In the genomic region with DNA sequence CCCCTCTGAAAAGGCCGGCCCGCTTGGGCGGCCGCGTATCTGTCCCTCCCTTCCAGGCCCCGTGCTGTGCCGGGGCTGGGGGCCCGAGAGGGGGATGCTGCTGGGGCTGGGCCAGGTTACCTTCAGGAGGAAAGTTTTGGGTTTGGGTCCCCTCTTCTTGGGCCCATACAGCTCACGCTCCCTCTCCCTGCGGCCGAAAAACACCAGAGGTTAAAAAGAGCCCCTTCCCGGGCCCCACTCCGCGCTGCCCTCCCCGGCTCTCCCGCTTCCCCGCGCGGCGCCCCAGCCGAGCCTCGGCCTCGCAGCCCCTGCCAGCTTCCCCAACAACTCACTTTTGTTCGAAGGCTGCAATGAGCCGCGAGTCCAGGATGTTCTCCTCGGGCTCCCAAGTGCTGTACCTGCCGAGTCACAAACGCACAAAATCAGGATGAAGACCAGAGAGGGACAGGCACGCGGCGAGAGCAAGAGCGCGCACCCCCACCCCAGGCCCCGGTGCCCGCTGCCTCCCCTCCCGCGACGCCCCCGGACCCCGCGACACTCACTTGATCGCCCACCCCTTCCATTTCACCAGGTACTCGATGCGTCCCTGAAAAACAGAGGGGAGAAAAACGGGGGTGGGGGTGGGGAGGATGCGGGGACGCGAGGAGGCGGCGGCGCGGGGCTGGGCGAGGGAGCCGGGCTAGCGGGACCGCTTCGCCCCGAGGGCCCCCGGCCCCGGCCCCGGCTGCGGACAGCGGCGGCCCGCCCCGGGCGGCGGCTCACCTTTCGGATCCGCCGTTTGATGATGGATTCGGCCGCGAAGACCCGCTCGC, we compare ENCODE assay signal across 8 cellular contexts. TPM values are rescaled to one million over a fixed set of nuclear protein-coding genes. Genes with fewer than 3 reads are reported as not detected.
DNase-seq lines count a peak whose midpoint lies in the region; ATAC-seq and TF ChIP-seq lines count a peak whose summit lies in the region.

No MANE protein-coding gene starts in this region.

- TF ChIP-seq CTCF in SK-N-SH (IDR thresholded peaks at IDR 0.05) (no peak), osteoblast (IDR thresholded peaks at IDR 0.05; ENCODE audit: extremely low read depth, low read depth, low read length) (no peak), GM20000 (IDR thresholded peaks at IDR 0.05; ENCODE audit: extremely low read depth, missing control alignments) (no peak)

- H4K20me1 ChIP-seq in SK-N-SH (ENCODE audit: insufficient read depth) (0 out of 2 replicates have a peak, but pooled peaks cover 3% of the 10 kb centered on the region), osteoblast (ENCODE audit: insufficient read depth, low read length) (peaks cover 29% of the 10 kb centered on the region)

- WGBS in SK-N-SH (ENCODE audit: low lambda C conversion rate) = 0% methylated on average over 4 of the region's 77 CpGs

- H3K4me1 Mint-ChIP-seq in activated T-helper 17 cell treated with anti-CD3 and anti-CD28 coated beads, Interleukin-2, amount 50 U/mL, for 72 hours = peaks cover 26% of the 10 kb centered on the region

- no peak for ATAC-seq in SK-N-SH treated with all-trans-retinoic acid at 6 μM for 48 hours
- no peak for ATAC-seq in activated T-helper 17 cell treated with anti-CD3 and anti-CD28 coated beads, Interleukin-2, amount 50 U/mL, for 72 hours (replicated peaks)
- ATAC-seq in HG02884 (IDR thresholded peaks at IDR 0.05; ENCODE audit: unreplicated experiment) = no peak

- H3K9me3 ChIP-seq in SK-N-SH = no peaks in the 10 kb centered on the region
- H3K9me3 ChIP-seq in HUES6 (ENCODE audit: control insufficient read depth, insufficient read depth, low read depth, low read length) = no peaks in the 10 kb centered on the region
- no peaks in the 10 kb centered on the region for H3K9me3 ChIP-seq in osteoblast (ENCODE audit: low read depth, low read length)

- H3K36me3 ChIP-seq in SK-N-SH (replicated peaks in 1 of 2; ENCODE audit: control insufficient read depth in 1 of 2, insufficient read depth in 2 of 2, low read length in 1 of 2) = peaks cover 0 to 7% of the 10 kb centered on the region in 2 experiments
- peaks cover 19% of the 10 kb centered on the region for H3K36me3 ChIP-seq in HUES6 (ENCODE audit: control insufficient read depth, insufficient read depth, low read length)
- peaks cover 23% of the 10 kb centered on the region for H3K36me3 ChIP-seq in osteoblast (ENCODE audit: insufficient read depth, low read length)

- peaks cover 5% of the 10 kb centered on the region for H3F3A ChIP-seq in SK-N-SH (replicated peaks; ENCODE audit: insufficient read depth)

- peak overlapping the region; percentile 92 for H3K4me3 Mint-ChIP-seq in activated T-helper 17 cell treated with anti-CD3 and anti-CD28 coated beads, Interleukin-2, amount 50 U/mL, for 72 hours

- no peaks in the 10 kb centered on the region for H3K9me3 Mint-ChIP-seq in activated T-helper 17 cell treated with anti-CD3 and anti-CD28 coated beads, Interleukin-2, amount 50 U/mL, for 72 hours

- DNase-seq in SK-N-SH = no peak
- peak; percentile 40 for DNase-seq in germinal center (ENCODE audit: low spot score)
- DNase-seq in osteoblast (ENCODE audit: insufficient read length, low spot score, missing footprints) = peak; percentile 94
- DNase-seq in GM20000 (ENCODE audit: low spot score) = no peak

- peak overlapping the region; percentile 56 to 60 for H3K4me3 ChIP-seq in SK-N-SH (ENCODE audit: low read depth in 2 of 2, low read length in 1 of 2)
- H3K4me3 ChIP-seq in HUES6 (ENCODE audit: low read depth, low read length) = peak overlapping the region; percentile 79
- H3K4me3 ChIP-seq in osteoblast (ENCODE audit: insufficient read depth, low read length) = peak overlapping the region; percentile 85

- TF ChIP-seq EP300 in SK-N-SH (IDR thresholded peaks at IDR 0.05; ENCODE audit: borderline replicate concordance in 1 of 2, low read depth in 1 of 2, low read length in 1 of 2) = no peak

- H3K27me3 ChIP-seq in SK-N-SH (ENCODE audit: insufficient read depth) (no peaks in the 10 kb centered on the region), HUES6 (ENCODE audit: control insufficient read depth, insufficient read depth, low read length) (peaks cover 20% of the 10 kb centered on the region; the same call in 1 of the 2 replicates), osteoblast (ENCODE audit: insufficient read depth, low read length) (peaks cover 16% of the 10 kb centered on the region)

- H3K27ac ChIP-seq in SK-N-SH (ENCODE audit: low read depth in 2 of 2, low read length in 1 of 2) (peak overlapping the region in 1 of 2 experiments; percentile 60; a peak in 2 of 4 replicates), HUES6 (ENCODE audit: low read depth, low read length) (peak overlapping the region; percentile 64; the same call in 1 of the 2 replicates), osteoblast (ENCODE audit: low read depth, low read length) (peak overlapping the region; percentile 41)

- H2AFZ ChIP-seq in SK-N-SH (ENCODE audit: low read depth) (no peak overlapping the region), osteoblast (ENCODE audit: low read length) (no peak overlapping the region)

- H3K27me3 Mint-ChIP-seq in activated T-helper 17 cell treated with anti-CD3 and anti-CD28 coated beads, Interleukin-2, amount 50 U/mL, for 72 hours = no peaks in the 10 kb centered on the region

- H3K4me2 ChIP-seq in SK-N-SH (peak overlapping the region; percentile 74), osteoblast (ENCODE audit: insufficient read depth, low read length) (peak overlapping the region; percentile 87)

- POLR2A ChIA-PET in SK-N-SH (lab: Yijun Ruan, JAX) = interaction anchor here (0.8 kb wide), 1 partner anchor 11 kb away, joined by 3 read pairs; no protein-coding TSS in a partner anchor

- H3K36me3 Mint-ChIP-seq in activated T-helper 17 cell treated with anti-CD3 and anti-CD28 coated beads, Interleukin-2, amount 50 U/mL, for 72 hours (ENCODE audit: low read depth) = peaks cover 41% of the 10 kb centered on the region

- TF ChIP-seq RAD21 in SK-N-SH (IDR thresholded peaks at IDR 0.05; ENCODE audit: low read length) = no peak

- H3K79me2 ChIP-seq in SK-N-SH (ENCODE audit: insufficient read depth) = no peaks in the 10 kb centered on the region
- peaks cover 32% of the 10 kb centered on the region for H3K79me2 ChIP-seq in osteoblast (ENCODE audit: insufficient read depth, low read length)

- H3K4me1 ChIP-seq in SK-N-SH (ENCODE audit: control insufficient read depth in 1 of 2, insufficient read depth in 2 of 2, low read depth in 1 of 2, low read length in 1 of 2) (peaks cover 0 to 5% of the 10 kb centered on the region in 2 experiments; a peak in 1 of 4 replicates), HUES6 (ENCODE audit: control insufficient read depth, insufficient read depth, low read length) (peaks cover 33% of the 10 kb centered on the region), osteoblast (ENCODE audit: insufficient read depth, low read length) (peaks cover 10% of the 10 kb centered on the region)

- CTCF ChIA-PET in SK-N-SH (lab: Yijun Ruan, JAX) = interaction anchor here (0.7 to 4.8 kb wide), 15 partner anchors 8 to 264 kb away, joined by 3 to 37 read pairs (median 5); no protein-coding TSS in a partner anchor

- no peaks in the 10 kb centered on the region for H3K9me2 ChIP-seq in SK-N-SH

- H3K27ac Mint-ChIP-seq in activated T-helper 17 cell treated with anti-CD3 and anti-CD28 coated beads, Interleukin-2, amount 50 U/mL, for 72 hours = peak overlapping the region; percentile 91

- H3K9ac ChIP-seq in SK-N-SH (peak overlapping the region; percentile 52; the same call in 1 of the 2 replicates), HUES6 (ENCODE audit: low read length) (peak overlapping the region; percentile 77)

TF ChIP-seq in SK-N-SH, 30 proteins besides CTCF, POLR2A, EP300 and RAD21 (continues in another document):
- TF ChIP-seq FOXM1 (IDR thresholded peaks at IDR 0.05; ENCODE audit: low read depth) (no peak), JUND (IDR thresholded peaks at IDR 0.05) (no peak), IRF3 (IDR thresholded peaks at IDR 0.05; ENCODE audit: low read depth, low read length) (no peak), SMC3 (IDR thresholded peaks at IDR 0.05; ENCODE audit: low read depth, low read length) (no peak)

TF ChIP-seq in SK-N-SH treated with all-trans-retinoic acid at 6 μM for 48 hours, 23 proteins besides CTCF, POLR2A, EP300 and RAD21 (continues in another document):
- TF ChIP-seq TOX (CRISPR knock-in tag; IDR thresholded peaks at IDR 0.05; ENCODE audit: borderline replicate concordance) = no peak
- TF ChIP-seq, protein P1, sequence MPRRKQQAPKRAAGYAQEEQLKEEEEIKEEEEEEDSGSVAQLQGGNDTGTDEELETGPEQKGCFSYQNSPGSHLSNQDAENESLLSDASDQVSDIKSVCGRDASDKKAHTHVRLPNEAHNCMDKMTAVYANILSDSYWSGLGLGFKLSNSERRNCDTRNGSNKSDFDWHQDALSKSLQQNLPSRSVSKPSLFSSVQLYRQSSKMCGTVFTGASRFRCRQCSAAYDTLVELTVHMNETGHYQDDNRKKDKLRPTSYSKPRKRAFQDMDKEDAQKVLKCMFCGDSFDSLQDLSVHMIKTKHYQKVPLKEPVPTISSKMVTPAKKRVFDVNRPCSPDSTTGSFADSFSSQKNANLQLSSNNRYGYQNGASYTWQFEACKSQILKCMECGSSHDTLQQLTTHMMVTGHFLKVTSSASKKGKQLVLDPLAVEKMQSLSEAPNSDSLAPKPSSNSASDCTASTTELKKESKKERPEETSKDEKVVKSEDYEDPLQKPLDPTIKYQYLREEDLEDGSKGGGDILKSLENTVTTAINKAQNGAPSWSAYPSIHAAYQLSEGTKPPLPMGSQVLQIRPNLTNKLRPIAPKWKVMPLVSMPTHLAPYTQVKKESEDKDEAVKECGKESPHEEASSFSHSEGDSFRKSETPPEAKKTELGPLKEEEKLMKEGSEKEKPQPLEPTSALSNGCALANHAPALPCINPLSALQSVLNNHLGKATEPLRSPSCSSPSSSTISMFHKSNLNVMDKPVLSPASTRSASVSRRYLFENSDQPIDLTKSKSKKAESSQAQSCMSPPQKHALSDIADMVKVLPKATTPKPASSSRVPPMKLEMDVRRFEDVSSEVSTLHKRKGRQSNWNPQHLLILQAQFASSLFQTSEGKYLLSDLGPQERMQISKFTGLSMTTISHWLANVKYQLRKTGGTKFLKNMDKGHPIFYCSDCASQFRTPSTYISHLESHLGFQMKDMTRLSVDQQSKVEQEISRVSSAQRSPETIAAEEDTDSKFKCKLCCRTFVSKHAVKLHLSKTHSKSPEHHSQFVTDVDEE (CRISPR knock-in tag; IDR thresholded peaks at IDR 0.05) = no peak
- TF ChIP-seq PPARA (CRISPR knock-in tag; IDR thresholded peaks at IDR 0.05; ENCODE audit: borderline replicate concordance) = no peak
- TF ChIP-seq GLIS3 (CRISPR knock-in tag; IDR thresholded peaks at IDR 0.05) = no peak

RNA-seq across cellular contexts. Expression of gene CBX6, which starts 0.5 kb away (rescaled TPM):
- 3.4 and 5.4 TPM in 2 replicates for polyA plus RNA-seq in SK-N-SH (2012; rRNA removed)
- 2.0 and 3.2 TPM in 2 replicates for polyA plus RNA-seq in SK-N-SH (2012; cell fraction: cytosol; rRNA removed)
- 8.3 and 9.1 TPM in 2 replicates for polyA plus RNA-seq in SK-N-SH (2012; cell fraction: nucleus; rRNA removed)
- total RNA-seq in activated T-helper 17 cell treated with anti-CD3 and anti-CD28 coated beads, Interleukin-2, amount 50 U/mL, for 72 hours = 10 to 100 TPM; 60.1 to 62.9 TPM
- total RNA-seq in osteoblast = 58.6 and 59.5 TPM in 2 replicates

RNA-seq across cellular contexts. Expression of gene NPTXR, which starts 27.7 kb away (rescaled TPM):
- 1.1 and 1.2 TPM in 2 replicates for polyA plus RNA-seq in SK-N-SH (2012; rRNA removed)
- polyA plus RNA-seq in SK-N-SH (2012; cell fraction: cytosol; rRNA removed) = 0.72 and 1.3 TPM in 2 replicates
- 1.2 and 1.6 TPM in 2 replicates for polyA plus RNA-seq in SK-N-SH (2012; cell fraction: nucleus; rRNA removed)
- under 1 TPM; 0.77 to 0.82 TPM for total RNA-seq in activated T-helper 17 cell treated with anti-CD3 and anti-CD28 coated beads, Interleukin-2, amount 50 U/mL, for 72 hours
- 0.72 and 1.5 TPM in 2 replicates for total RNA-seq in osteoblast

Comparison
In these comparisons a context has a peak if more than half of its experiments do, and no peak if none do; other contexts are left out.
1. DNase-seq: peak in germinal center (single experiment) and osteoblast (single experiment); none in SK-N-SH (single experiment) and GM20000 (single experiment).
2. Peak in every context shown above with its lines, with median percentiles within 50 percentile points of each other: H3K4me3 ChIP-seq.